ENCODE assay signal across 32 cellular contexts in genomic region chrX:138765061-138765460, GRCh38. TPM values are rescaled to one million over a fixed set of nuclear protein-coding genes. Genes with fewer than 3 reads are reported as not detected.
DNase-seq lines count a peak whose midpoint lies in the region; ATAC-seq, FAIRE-seq and TF ChIP-seq lines count a peak whose summit lies in the region.
"Had no signal": no experiment of that assay in that cellular context is flagged by ENCODE, and none has a peak within 500 bp of the region (broad histone marks: within the 10 kb centered on the region; RNA-seq: fewer than 3 reads in every experiment).

No MANE protein-coding gene starts in this region.

- CTCF ChIA-PET in activated CD8-positive, alpha-beta T cell treated with anti-CD3 and anti-CD28 coated beads, Interleukin-2, amount 10 ng/mL, durations not matched to agents 7 days and 5 days (lab: Charles Lee), result interaction anchor here (0.7 kb wide), 1 partner anchor 680 kb away, joined by 3 read pairs; no protein-coding TSS in a partner anchor

- TF ChIP-seq CTCF in astrocyte (IDR thresholded peaks at IDR 0.05; ENCODE audit: insufficient read depth, low read depth, low read length), result no peak
- no peak for TF ChIP-seq CTCF in fibroblast of the aortic adventitia (IDR thresholded peaks at IDR 0.05; ENCODE audit: insufficient read depth, low read length)
- no peak for TF ChIP-seq CTCF in gastrocnemius medialis (IDR thresholded peaks at IDR 0.05 in 4 of 5, conservative IDR thresholded peaks at IDR 0.05 in 1 of 5)

- H3K79me2 ChIP-seq in astrocyte (ENCODE audit: insufficient read depth, low read length), result no peaks in the 10 kb centered on the region

- intact Hi-C loops in gastrocnemius medialis (cut with DNase I; ENCODE audit: low total_unique reads), result no loop called here

- H2AFZ ChIP-seq in astrocyte (ENCODE audit: low read depth, low read length), result no peak overlapping the region
- H2AFZ ChIP-seq: neural progenitor cell had no signal

- POLR2A ChIA-PET in activated CD8-positive, alpha-beta T cell treated with anti-CD3 and anti-CD28 coated beads, Interleukin-2, amount 10 ng/mL, durations not matched to agents 7 days and 5 days (lab: Charles Lee), result no interaction called here

- H3K4me3 Mint-ChIP-seq in astrocyte (ENCODE audit: unreplicated experiment), result no peak overlapping the region
- no peak overlapping the region for H3K4me3 Mint-ChIP-seq in activated CD8-positive, alpha-beta T cell treated with anti-CD3 and anti-CD28 coated beads, Interleukin-2, amount 10 ng/mL, durations not matched to agents 7 days and 5 days
- H3K4me3 Mint-ChIP-seq: activated CD4-positive, alpha-beta T cell treated with anti-CD3 and anti-CD28 coated beads, Interleukin-2, amount 10 ng/mL, durations not matched to agents 7 days and 5 days; CD4-positive, CD25-positive, alpha-beta regulatory T cell; central memory CD8-positive, alpha-beta T cell; dendritic cell treated with granulocyte-macrophage colony-stimulating factor and Interleukin-4, amounts not matched to agents 40 ng/mL and 50 ng/mL, for 4 days; neural progenitor cell; type B pancreatic cell had no signal

- H3K4me1 ChIP-seq in astrocyte (ENCODE audit: insufficient read depth, low read length), result peaks cover 3% of the 10 kb centered on the region
- H3K4me1 ChIP-seq in gastrocnemius medialis, result peaks cover 0 to 5% of the 10 kb centered on the region in 2 donors
- H3K4me1 ChIP-seq: heart right ventricle, neural progenitor cell, right lobe of liver had no signal

- H3K36me3 Mint-ChIP-seq in astrocyte (ENCODE audit: low read depth, unreplicated experiment), result no peaks in the 10 kb centered on the region
- H3K36me3 Mint-ChIP-seq in activated CD8-positive, alpha-beta T cell treated with anti-CD3 and anti-CD28 coated beads, Interleukin-2, amount 10 ng/mL, durations not matched to agents 7 days and 5 days (ENCODE audit: low read depth), result no peaks in the 10 kb centered on the region
- H3K36me3 Mint-ChIP-seq: CD4-positive, CD25-positive, alpha-beta regulatory T cell; neural progenitor cell; type B pancreatic cell had no signal

- no peaks in the 10 kb centered on the region for H3K9me3 Mint-ChIP-seq in astrocyte (ENCODE audit: unreplicated experiment)
- H3K9me3 Mint-ChIP-seq in activated CD8-positive, alpha-beta T cell treated with anti-CD3 and anti-CD28 coated beads, Interleukin-2, amount 10 ng/mL, durations not matched to agents 7 days and 5 days (ENCODE audit: insufficient read depth), result no peaks in the 10 kb centered on the region
- H3K9me3 Mint-ChIP-seq: activated CD4-positive, alpha-beta T cell treated with anti-CD3 and anti-CD28 coated beads, Interleukin-2, amount 10 ng/mL, durations not matched to agents 7 days and 5 days; central memory CD8-positive, alpha-beta T cell; dendritic cell treated with granulocyte-macrophage colony-stimulating factor and Interleukin-4, amounts not matched to agents 40 ng/mL and 50 ng/mL, for 4 days; neural progenitor cell; type B pancreatic cell had no signal

- no peak overlapping the region for H3K27ac Mint-ChIP-seq in astrocyte (ENCODE audit: unreplicated experiment)
- no peak overlapping the region for H3K27ac Mint-ChIP-seq in activated CD8-positive, alpha-beta T cell treated with anti-CD3 and anti-CD28 coated beads, Interleukin-2, amount 10 ng/mL, durations not matched to agents 7 days and 5 days
- H3K27ac Mint-ChIP-seq: activated CD4-positive, alpha-beta T cell treated with anti-CD3 and anti-CD28 coated beads, Interleukin-2, amount 10 ng/mL, durations not matched to agents 7 days and 5 days; CD4-positive, CD25-positive, alpha-beta regulatory T cell; dendritic cell treated with granulocyte-macrophage colony-stimulating factor and Interleukin-4, amounts not matched to agents 40 ng/mL and 50 ng/mL, for 4 days; neural progenitor cell; type B pancreatic cell had no signal

- H3K27ac ChIP-seq in astrocyte (ENCODE audit: low read depth, low read length) (peak overlapping the region; percentile 26), gastrocnemius medialis (no peak overlapping the region)
- H3K27ac ChIP-seq: heart right ventricle, neural progenitor cell, right lobe of liver had no signal

- no peaks in the 10 kb centered on the region for H3K27me3 Mint-ChIP-seq in astrocyte (ENCODE audit: low read depth, unreplicated experiment)
- H3K27me3 Mint-ChIP-seq in activated CD8-positive, alpha-beta T cell treated with anti-CD3 and anti-CD28 coated beads, Interleukin-2, amount 10 ng/mL, durations not matched to agents 7 days and 5 days (ENCODE audit: low read depth), result no peaks in the 10 kb centered on the region
- H3K27me3 Mint-ChIP-seq: activated CD4-positive, alpha-beta T cell treated with anti-CD3 and anti-CD28 coated beads, Interleukin-2, amount 10 ng/mL, durations not matched to agents 7 days and 5 days; CD4-positive, CD25-positive, alpha-beta regulatory T cell; central memory CD8-positive, alpha-beta T cell had no signal

- no peaks in the 10 kb centered on the region for H3K9me3 ChIP-seq in astrocyte (ENCODE audit: insufficient read depth, low read depth, low read length)
- H3K9me3 ChIP-seq in gastrocnemius medialis, result no peaks in the 10 kb centered on the region
- H3K9me3 ChIP-seq: heart right ventricle, right lobe of liver had no signal

- no peak for TF ChIP-seq POLR2A in gastrocnemius medialis (IDR thresholded peaks at IDR 0.05)

- H4K20me1 ChIP-seq in astrocyte (ENCODE audit: insufficient read depth, low read length), result no peaks in the 10 kb centered on the region

- in situ Hi-C loops in gastrocnemius medialis (cut with MboI; ENCODE audit: low sequenced_read_pairs in 4 of 4), result loop anchor here in 2 of 4 donors (25.0 kb wide), 1 partner anchor 797 kb away; no protein-coding TSS in a partner anchor

- no peak overlapping the region for H3K4me3 ChIP-seq in astrocyte (ENCODE audit: insufficient read depth, low read depth, low read length)
- H3K4me3 ChIP-seq in fibroblast of the aortic adventitia (ENCODE audit: low read depth, low read length), result no peak overlapping the region
- H3K4me3 ChIP-seq in gastrocnemius medialis, result no peak overlapping the region
- H3K4me3 ChIP-seq: heart right ventricle, neural progenitor cell, right lobe of liver had no signal

- peak; percentile 90 for FAIRE-seq in astrocyte (lab: Jason Lieb, UNC)
- FAIRE-seq: endometrium had no signal

- no peak overlapping the region for H3K9ac ChIP-seq in astrocyte (ENCODE audit: low read length)
- H3K9ac ChIP-seq: neural progenitor cell had no signal

- peak; percentile 41 for DNase-seq in GM04504 (ENCODE audit: low read depth)
- peak; percentile 77 for DNase-seq in astrocyte (ENCODE audit: low read depth)
- peak; percentile 53 for DNase-seq in fibroblast of the aortic adventitia (ENCODE audit: low read depth)
- peak; percentile 19 for DNase-seq in stromal cell of bone marrow (ENCODE audit: low read depth)
- no peak for DNase-seq in NOMO-1 (lab: John Stamatoyannopoulos, UW; ENCODE audit: unreplicated experiment in 2 of 2)
- no peak for DNase-seq in gastrocnemius medialis
- DNase-seq in activated CD8-positive, alpha-beta T cell treated with anti-CD3 and anti-CD28 coated beads, Interleukin-2, amount 10 ng/mL, durations not matched to agents 7 days and 5 days, result no peak
- DNase-seq: activated CD4-positive, alpha-beta T cell treated with anti-CD3 and anti-CD28 coated beads, Interleukin-2, amount 10 ng/mL, durations not matched to agents 7 days and 5 days; activated naive CD4-positive, alpha-beta T cell treated with anti-CD3 and anti-CD28 coated beads, Interleukin-2, amount 50 U/mL, for 16 hours; amygdala; CD4-positive, CD25-positive, alpha-beta regulatory T cell; DMS 273 treated with DMSO at 0.1 percent for 48 hours; GOT3; heart right ventricle; IMR-90; left cardiac atrium; NCI-H1092 treated with DMSO at 0.1 percent for 48 hours; NCI-H187 treated with DMSO at 0.1 percent for 48 hours; NCI-H2171 treated with DMSO at 0.1 percent for 48 hours; NCI-H524; right lobe of liver; stimulated activated CD4-positive, alpha-beta T cell treated with anti-CD3 and anti-CD28 coated beads, Interleukin-12 subunit alpha, Interleukin-12 subunit beta, amount 100 ng/mL, for 4 hours; stimulated activated CD4-positive, alpha-beta T cell treated with anti-CD3 and anti-CD28 coated beads, Interleukin-4, amount 100 ng/mL, for 1 hour; substantia nigra; T1000 had no signal

- no peak for ATAC-seq in gastrocnemius medialis
- ATAC-seq in activated CD8-positive, alpha-beta T cell treated with anti-CD3 and anti-CD28 coated beads, Interleukin-2, amount 10 ng/mL, durations not matched to agents 7 days and 5 days, result no peak
- ATAC-seq: heart right ventricle, left cardiac atrium, Panc1, right lobe of liver had no signal

- H3K27me3 ChIP-seq in astrocyte (ENCODE audit: insufficient read depth, low read length) (no peaks in the 10 kb centered on the region), gastrocnemius medialis (no peaks in the 10 kb centered on the region)
- H3K27me3 ChIP-seq: neural progenitor cell had no signal

- no peak overlapping the region for H3K4me2 ChIP-seq in astrocyte (ENCODE audit: low read length)
- H3K4me2 ChIP-seq: neural progenitor cell had no signal

- no peaks in the 10 kb centered on the region for H3K36me3 ChIP-seq in astrocyte (ENCODE audit: insufficient read depth, low read length)
- no peaks in the 10 kb centered on the region for H3K36me3 ChIP-seq in gastrocnemius medialis
- H3K36me3 ChIP-seq: heart right ventricle, neural progenitor cell, right lobe of liver had no signal

- H3K4me1 Mint-ChIP-seq in astrocyte (ENCODE audit: low read depth, unreplicated experiment), result peaks cover 13% of the 10 kb centered on the region
- no peaks in the 10 kb centered on the region for H3K4me1 Mint-ChIP-seq in activated CD8-positive, alpha-beta T cell treated with anti-CD3 and anti-CD28 coated beads, Interleukin-2, amount 10 ng/mL, durations not matched to agents 7 days and 5 days (ENCODE audit: low read depth)
- H3K4me1 Mint-ChIP-seq: activated CD4-positive, alpha-beta T cell treated with anti-CD3 and anti-CD28 coated beads, Interleukin-2, amount 10 ng/mL, durations not matched to agents 7 days and 5 days; CD4-positive, CD25-positive, alpha-beta regulatory T cell; central memory CD8-positive, alpha-beta T cell; neural progenitor cell had no signal

RNA-seq across cellular contexts. Expression of gene FGF13, which starts 53.5 kb away (rescaled TPM):
- 3.9 and 5.1 TPM in 2 replicates for total RNA-seq in astrocyte
- total RNA-seq in fibroblast of the aortic adventitia (ENCODE audit: low replicate concordance), result 5.6 and 26.5 TPM in 2 replicates
- total RNA-seq in gastrocnemius medialis, result 10 to 100 TPM; 12.5 to 25.0 (median 14.4) TPM
- not detected for total RNA-seq in activated CD8-positive, alpha-beta T cell treated with anti-CD3 and anti-CD28 coated beads, Interleukin-2, amount 10 ng/mL, durations not matched to agents 7 days and 5 days
- total RNA-seq: activated CD4-positive, alpha-beta T cell treated with anti-CD3 and anti-CD28 coated beads, Interleukin-2, amount 10 ng/mL, durations not matched to agents 7 days and 5 days; CD4-positive, CD25-positive, alpha-beta regulatory T cell; fibroblast of villous mesenchyme had no signal

Comparison
In these comparisons a context has a peak if more than half of its experiments do, and no peak if none do; other contexts are left out.
1. DNase-seq: peak in GM04504 (single experiment), astrocyte (single experiment), fibroblast of the aortic adventitia (single experiment) and stromal cell of bone marrow (single experiment); none in NOMO-1 (0 of 2), gastrocnemius medialis (0 of 2) and activated CD8-positive, alpha-beta T cell treated with anti-CD3 and anti-CD28 coated beads, Interleukin-2, amount 10 ng/mL, durations not matched to agents 7 days and 5 days (single experiment).